Comparison of ENCODE assay signal across 1 cellular context in the genomic region with DNA sequence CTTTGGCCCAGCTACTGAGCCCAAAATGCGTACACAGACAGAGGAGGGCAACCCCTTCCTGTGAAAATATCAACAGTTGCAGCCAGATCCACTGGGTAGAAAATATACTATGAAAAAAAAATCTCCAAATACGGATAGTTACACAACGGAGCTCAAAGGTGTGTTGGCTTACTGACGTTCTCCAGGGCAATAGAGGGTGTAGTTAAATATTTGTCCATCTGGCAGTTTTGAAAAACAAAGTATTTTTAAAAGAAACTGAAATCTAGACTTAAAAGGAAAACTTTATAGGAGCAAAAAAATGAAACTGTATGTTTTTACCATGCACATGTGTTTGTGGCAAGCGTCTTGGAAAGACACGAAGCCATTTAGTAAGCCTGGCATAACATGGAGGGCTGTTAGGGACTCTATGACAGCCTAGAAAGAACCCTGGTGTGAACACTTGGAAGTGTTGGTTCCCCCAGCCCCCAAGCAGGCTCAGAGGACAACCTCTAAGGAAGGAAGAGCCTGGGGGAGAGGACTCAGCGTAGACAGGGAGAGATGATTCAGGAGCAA.
TF ChIP-seq lines count a peak whose summit lies in the region.

No MANE protein-coding gene starts in this region.

TF ChIP-seq in HepG2, 621 proteins besides CTCF, POLR2A, EP300 and RAD21 (continued from another document and continues in another):
- TF ChIP-seq ZSCAN29 (CRISPR knock-in tag; conservative IDR thresholded peaks at IDR 0.05) (0 out of 2 replicates have a peak, but pooled peaks have one; percentile 48), NR2F6 (IDR thresholded peaks at IDR 0.05) (peak; percentile 36), NR2F6 (CRISPR knock-in tag; IDR thresholded peaks at IDR 0.05) (peak; percentile 20; the same call in 1 of the 2 replicates), CEBPG (CRISPR knock-in tag; IDR thresholded peaks at IDR 0.05) (peak; percentile 72), IRF2 (CRISPR knock-in tag; IDR thresholded peaks at IDR 0.05) (0 out of 2 replicates have a peak, but pooled peaks have one; percentile 24), HDAC1 (CRISPR knock-in tag; IDR thresholded peaks at IDR 0.05) (0 out of 2 replicates have a peak, but pooled peaks have one; percentile 26), MEF2D (CRISPR knock-in tag; IDR thresholded peaks at IDR 0.05) (0 out of 2 replicates have a peak, but pooled peaks have one; percentile 43), HMG20A (CRISPR knock-in tag; IDR thresholded peaks at IDR 0.05; ENCODE audit: borderline replicate concordance) (peak; percentile 49; the same call in 1 of the 2 replicates), FOXA1 (IDR thresholded peaks at IDR 0.05) (no peak), FOXA1 (CRISPR knock-in tag; IDR thresholded peaks at IDR 0.05) (peak; percentile 71), FOXO1 (CRISPR knock-in tag; IDR thresholded peaks at IDR 0.05) (peak; percentile 68), KLF11 (CRISPR knock-in tag; IDR thresholded peaks at IDR 0.05) (0 out of 2 replicates have a peak, but pooled peaks have one; percentile 27), BCL6 (CRISPR knock-in tag; IDR thresholded peaks at IDR 0.05) (peak; percentile 65), HOMEZ (CRISPR knock-in tag; IDR thresholded peaks at IDR 0.05; ENCODE audit: low read depth) (peak; percentile 71; the same call in 1 of the 2 replicates), NCOA2 (CRISPR knock-in tag; IDR thresholded peaks at IDR 0.05) (peak; percentile 72), ZFX (CRISPR knock-in tag; IDR thresholded peaks at IDR 0.05; ENCODE audit: low read depth) (no peak), NR2F2 (IDR thresholded peaks at IDR 0.05; ENCODE audit: borderline replicate concordance, low read depth) (0 out of 2 replicates have a peak, but pooled peaks have one; percentile 43), EHMT2 (IDR thresholded peaks at IDR 0.05; ENCODE audit: borderline replicate concordance, low read depth, low read length) (peak; percentile 38; the same call in 1 of the 2 replicates), FOXK1 (CRISPR knock-in tag; IDR thresholded peaks at IDR 0.05; ENCODE audit: borderline replicate concordance, low read depth) (peak; percentile 43; the same call in 1 of the 2 replicates), AHR (CRISPR knock-in tag; IDR thresholded peaks at IDR 0.05) (no peak), FOXP1 (IDR thresholded peaks at IDR 0.05) (no peak), FOXP1 (CRISPR knock-in tag; IDR thresholded peaks at IDR 0.05) (peak; percentile 76), PHF21A (CRISPR knock-in tag; IDR thresholded peaks at IDR 0.05) (peak; percentile 35; the same call in 1 of the 2 replicates), KAT2B (IDR thresholded peaks at IDR 0.05; ENCODE audit: borderline replicate concordance, low read depth, low read length) (no peak), NR2C2 (CRISPR knock-in tag; IDR thresholded peaks at IDR 0.05; ENCODE audit: borderline replicate concordance) (no peak), ZNF720 (CRISPR knock-in tag; IDR thresholded peaks at IDR 0.05) (no peak), SOX5 (CRISPR knock-in tag; IDR thresholded peaks at IDR 0.05; ENCODE audit: borderline replicate concordance) (peak; percentile 67; the same call in 1 of the 2 replicates), RORA (CRISPR knock-in tag; IDR thresholded peaks at IDR 0.05) (no peak), MAFF (IDR thresholded peaks at IDR 0.05; ENCODE audit: low read depth, low read length) (peak; percentile 80), AHDC1 (CRISPR knock-in tag; IDR thresholded peaks at IDR 0.05; ENCODE audit: borderline replicate concordance) (peak; percentile 96; the same call in 1 of the 2 replicates), IRX3 (CRISPR knock-in tag; IDR thresholded peaks at IDR 0.05; ENCODE audit: borderline replicate concordance, low read depth) (0 out of 2 replicates have a peak, but pooled peaks have one; percentile 42), ARID5B (CRISPR knock-in tag; IDR thresholded peaks at IDR 0.05) (peak; percentile 83), LCORL (IDR thresholded peaks at IDR 0.05) (peak; percentile 62; the same call in 1 of the 2 replicates), LCORL (CRISPR knock-in tag; IDR thresholded peaks at IDR 0.05) (peak; percentile 60; the same call in 1 of the 2 replicates), SRF (IDR thresholded peaks at IDR 0.05; ENCODE audit: low read depth, low read length) (peak; percentile 90), REST (IDR thresholded peaks at IDR 0.05; ENCODE audit: borderline replicate concordance in 1 of 2, low read depth in 1 of 2, low read length in 2 of 2) (no peak), ZBTB25 (CRISPR knock-in tag; IDR thresholded peaks at IDR 0.05) (0 out of 2 replicates have a peak, but pooled peaks have one; percentile 25), ELF3 (CRISPR knock-in tag; IDR thresholded peaks at IDR 0.05) (0 out of 2 replicates have a peak, but pooled peaks have one; percentile 13), SNAPC2 (CRISPR knock-in tag; IDR thresholded peaks at IDR 0.05) (0 out of 2 replicates have a peak, but pooled peaks have one; percentile 24)
- TF ChIP-seq, protein P1, sequence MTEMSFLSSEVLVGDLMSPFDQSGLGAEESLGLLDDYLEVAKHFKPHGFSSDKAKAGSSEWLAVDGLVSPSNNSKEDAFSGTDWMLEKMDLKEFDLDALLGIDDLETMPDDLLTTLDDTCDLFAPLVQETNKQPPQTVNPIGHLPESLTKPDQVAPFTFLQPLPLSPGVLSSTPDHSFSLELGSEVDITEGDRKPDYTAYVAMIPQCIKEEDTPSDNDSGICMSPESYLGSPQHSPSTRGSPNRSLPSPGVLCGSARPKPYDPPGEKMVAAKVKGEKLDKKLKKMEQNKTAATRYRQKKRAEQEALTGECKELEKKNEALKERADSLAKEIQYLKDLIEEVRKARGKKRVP (CRISPR knock-in tag; IDR thresholded peaks at IDR 0.05) = 0 out of 4 replicates have a peak, but pooled peaks of 1 of the 2 experiments have one; percentile 13
- TF ChIP-seq, protein P2, sequence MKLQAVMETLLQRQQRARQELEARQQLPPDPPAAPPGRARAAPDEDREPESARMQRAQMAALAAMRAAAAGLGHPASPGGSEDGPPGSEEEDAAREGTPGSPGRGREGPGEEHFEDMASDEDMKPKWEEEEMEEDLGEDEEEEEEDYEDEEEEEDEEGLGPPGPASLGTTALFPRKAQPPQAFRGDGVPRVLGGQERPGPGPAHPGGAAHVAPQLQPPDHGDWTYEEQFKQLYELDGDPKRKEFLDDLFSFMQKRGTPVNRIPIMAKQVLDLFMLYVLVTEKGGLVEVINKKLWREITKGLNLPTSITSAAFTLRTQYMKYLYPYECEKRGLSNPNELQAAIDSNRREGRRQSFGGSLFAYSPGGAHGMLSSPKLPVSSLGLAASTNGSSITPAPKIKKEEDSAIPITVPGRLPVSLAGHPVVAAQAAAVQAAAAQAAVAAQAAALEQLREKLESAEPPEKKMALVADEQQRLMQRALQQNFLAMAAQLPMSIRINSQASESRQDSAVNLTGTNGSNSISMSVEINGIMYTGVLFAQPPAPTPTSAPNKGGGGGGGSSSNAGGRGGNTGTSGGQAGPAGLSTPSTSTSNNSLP (IDR thresholded peaks at IDR 0.05; ENCODE audit: low read depth, low read length) = 0 out of 2 replicates have a peak, but pooled peaks have one; percentile 30
